9 cellular contexts compared by ENCODE assay signal in the genomic region with DNA sequence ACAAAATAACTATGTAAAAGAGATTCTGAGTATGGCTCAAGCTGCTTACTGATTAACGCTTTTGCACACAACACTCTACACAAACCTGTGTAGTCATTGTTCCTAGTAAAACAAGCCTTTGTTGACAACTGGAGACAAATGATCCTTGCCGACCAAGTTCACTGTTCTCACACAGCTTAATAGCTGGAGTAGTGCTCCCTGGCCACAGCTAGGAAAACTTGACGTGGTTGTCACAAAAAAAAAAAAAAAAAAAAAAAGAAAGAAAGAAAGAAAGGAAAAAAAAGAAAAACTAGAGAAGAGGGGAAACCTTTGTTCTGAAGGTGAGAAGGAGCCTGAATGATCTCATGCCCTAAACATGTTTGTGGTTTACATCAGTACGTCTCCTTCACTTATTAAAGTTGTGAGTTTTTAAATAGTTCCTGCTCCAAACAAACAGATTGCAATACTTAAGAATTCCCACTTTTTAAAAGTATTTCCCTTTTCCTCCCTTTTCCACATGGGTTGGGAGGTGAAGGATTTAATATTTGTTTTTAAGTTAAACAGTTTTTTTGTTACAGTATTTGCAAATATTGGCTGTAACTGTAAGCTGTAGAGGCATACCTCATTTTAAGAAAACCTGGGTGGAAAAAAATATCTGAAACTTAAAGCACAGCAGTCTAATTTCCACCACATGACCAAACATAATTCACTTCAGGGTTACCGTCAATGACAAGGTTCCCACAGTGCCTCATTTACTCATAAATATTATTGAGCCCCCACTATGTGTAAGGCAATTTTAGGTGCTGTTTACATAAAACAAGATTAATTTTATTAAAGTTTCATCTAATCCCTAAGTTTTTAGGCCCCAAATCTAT.
DNase-seq lines count a peak whose midpoint lies in the region; FAIRE-seq and TF ChIP-seq lines count a peak whose summit lies in the region.
"Had no signal": no experiment of that assay in that cellular context is flagged by ENCODE, and none has a peak within 500 bp of the region (broad histone marks: within the 10 kb centered on the region; RNA-seq: fewer than 3 reads in every experiment).

No MANE protein-coding gene starts in this region.

- H3K36me3 ChIP-seq in SJCRH30, result no peaks in the 10 kb centered on the region
- H3K36me3 ChIP-seq: spleen had no signal

- H3K27me3 ChIP-seq in SJCRH30, result no peaks in the 10 kb centered on the region
- H3K27me3 ChIP-seq: spleen had no signal

- H3K27ac ChIP-seq in SJCRH30, result peak overlapping the region; percentile 58
- H3K27ac ChIP-seq: spleen had no signal

- no peak for DNase-seq in GM19239 (ENCODE audit: insufficient read length, low spot score)
- peak in 1 of 2 experiments; percentile 20 for DNase-seq in SJCRH30
- DNase-seq in fibroblast of pulmonary artery (ENCODE audit: low read depth), result peak; percentile 69
- peak; percentile 20 for DNase-seq in putamen (ENCODE audit: low spot score)
- no peak for DNase-seq in activated CD8-positive, alpha-beta memory T cell treated with anti-CD3 and anti-CD28 coated beads for 24 hours
- DNase-seq in iPS-NIHi7 (ENCODE audit: extremely low spot score), result no peak
- no peak for DNase-seq in NOMO-1 treated with DMSO at 0.1 percent for 48 hours (lab: John Stamatoyannopoulos, UW; ENCODE audit: unreplicated experiment)
- no peak for DNase-seq in CD1c-positive myeloid dendritic cell (ENCODE audit: extremely low spot score)
- DNase-seq: spleen had no signal

- H3K4me1 ChIP-seq in SJCRH30, result peaks cover 12% of the 10 kb centered on the region

- no peaks in the 10 kb centered on the region for H3K9me3 ChIP-seq in SJCRH30 (replicated peaks)

- H3K4me3 ChIP-seq in SJCRH30 (no peak overlapping the region), fibroblast of pulmonary artery (replicated peaks; ENCODE audit: low read depth, low read length) (no peak overlapping the region)
- H3K4me3 ChIP-seq: spleen had no signal

- FAIRE-seq in GM19239 (lab: Jason Lieb, UNC), result peak; percentile 75

- TF ChIP-seq CTCF in fibroblast of pulmonary artery (IDR thresholded peaks at IDR 0.05; ENCODE audit: low read length, missing control alignments), result no peak

Comparison
In these comparisons a context has a peak if more than half of its experiments do, and no peak if none do; other contexts are left out.
1. DNase-seq: peak in fibroblast of pulmonary artery (single experiment) and putamen (single experiment); none in GM19239 (single experiment), activated CD8-positive, alpha-beta memory T cell treated with anti-CD3 and anti-CD28 coated beads for 24 hours (single experiment), iPS-NIHi7 (single experiment), NOMO-1 treated with DMSO at 0.1 percent for 48 hours (single experiment) and CD1c-positive myeloid dendritic cell (single experiment).